ENCODE assay signal across 1 cellular context in genomic region chr11:32960553-32961164, GRCh38.
TF ChIP-seq lines count a peak whose summit lies in the region.

No MANE protein-coding gene starts in this region.

TF ChIP-seq in GM23338, 12 proteins besides CTCF, POLR2A, EP300 and RAD21 (continued from another document):
- no peak for TF ChIP-seq REST (IDR thresholded peaks at IDR 0.05; ENCODE audit: unreplicated experiment)
- no peak for TF ChIP-seq POLR2AphosphoS5 (IDR thresholded peaks at IDR 0.05; ENCODE audit: low read depth)
TF ChIP-seq in GM23338: peak in this region for 0.
